Comparison of ENCODE assay signal across 31 cellular contexts in the genomic region with DNA sequence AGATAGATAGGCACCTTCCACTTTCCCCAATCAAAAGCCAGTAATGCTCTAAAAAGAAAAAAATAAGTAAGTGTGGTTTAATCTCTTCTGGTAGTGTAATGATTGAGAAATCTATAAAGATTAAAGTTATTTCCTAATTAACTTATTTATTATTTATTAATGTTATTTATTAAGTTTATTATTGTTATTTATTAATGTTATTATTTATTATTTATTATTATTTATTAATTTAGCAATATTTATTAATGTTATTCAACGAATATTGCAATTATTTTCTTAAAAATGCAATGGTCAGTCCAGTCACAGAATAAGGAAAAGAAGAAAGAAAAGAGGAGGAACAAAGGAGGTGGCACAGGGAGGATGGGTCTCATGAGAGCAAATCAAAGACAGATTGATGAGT.
"Had no signal": no experiment of that assay in that cellular context is flagged by ENCODE, and none has a peak within 500 bp of the region (broad histone marks: within the 10 kb centered on the region; RNA-seq: fewer than 3 reads in every experiment).

No MANE protein-coding gene starts in this region.

- H3K4me3 ChIP-seq: adrenal gland, body of pancreas, breast epithelium, K562, PC-9 had no signal

- DNase-seq: activated B cell treated with CpG ODN at 0.5 μM for 24 hours; activated CD4-positive, alpha-beta memory T cell treated with anti-CD3 and anti-CD28 coated beads for 36 hours; activated CD4-positive, alpha-beta T cell treated with anti-CD3 and anti-CD28 coated beads for 4 hours; activated CD4-positive, alpha-beta T cell treated with anti-CD3 and anti-CD28 coated beads, Interleukin-2, amount 50 U/mL, for 1 hour; activated CD4-positive, CD25-positive, alpha-beta regulatory T cell treated with anti-CD3 and anti-CD28 coated beads, Interleukin-2, amount 50 U/mL, for 72 hours; activated CD8-positive, alpha-beta memory T cell treated with anti-CD3 and anti-CD28 coated beads, Interleukin-2, amount 50 U/mL, for 4 hours; activated gamma-delta T cell treated with Interleukin-2 at 50 U/mL for 16 hours; activated naive CD4-positive, alpha-beta T cell treated with anti-CD3 and anti-CD28 coated beads for 36 hours; activated T-cell treated with anti-CD3 and anti-CD28 coated beads for 4 hours; activated T-cell treated with anti-CD3 and anti-CD28 coated beads, Interleukin-2, amount 50 U/mL, for 4 hours; adrenal gland; body of pancreas; Karpas-422; NCI-H146; NCI-H187; NCI-H2029 treated with DMSO at 0.1 percent for 48 hours; NCI-H2107; NCI-H2171; NCI-H510A; NCI-H526; NCI-H748 treated with DMSO at 0.1 percent for 48 hours; NK-92 treated with Interleukin-12 subunit alpha and Interleukin-12 subunit beta, amount 100 ng/mL, for 24 hours; PC-9; Right ventricle myocardium superior; SW 1271; T-helper 1 cell; T-helper 9 cell had no signal

- H2AFZ ChIP-seq: PC-9 had no signal

- H3K27me3 ChIP-seq: adrenal gland, body of pancreas, breast epithelium had no signal

- ATAC-seq: activated naive CD4-positive, alpha-beta T cell treated with anti-CD3 and anti-CD28 coated beads, Interleukin-2, amount 50 U/mL, for 72 hours; activated T-cell treated with anti-CD3 and anti-CD28 coated beads, Interleukin-2, amount 50 U/mL, for 4 hours; body of pancreas; K562 had no signal

- H3K36me3 ChIP-seq: adrenal gland, breast epithelium had no signal

- H3K9me3 ChIP-seq: adrenal gland, body of pancreas, breast epithelium had no signal

- H3K4me2 ChIP-seq: PC-9 had no signal

- FAIRE-seq: astrocyte, K562 had no signal

- H3K4me1 ChIP-seq: adrenal gland, breast epithelium had no signal

- H3K27ac ChIP-seq: adrenal gland, breast epithelium, PC-9 had no signal
